11 cellular contexts compared by ENCODE assay signal in genomic region chr20:46683620-46683938, GRCh38. TPM values are rescaled to one million over a fixed set of nuclear protein-coding genes. Genes with fewer than 3 reads are reported as not detected.
A peak's percentile ranks its signal among the peaks of the same experiment; 100 is the strongest.
DNase-seq lines count a peak whose midpoint lies in the region; ATAC-seq, FAIRE-seq and TF ChIP-seq lines count a peak whose summit lies in the region.
"Had no signal": no experiment of that assay in that cellular context is flagged by ENCODE, and none has a peak within 500 bp of the region (broad histone marks: within the 10 kb centered on the region; RNA-seq: fewer than 3 reads in every experiment).

No MANE protein-coding gene starts in this region.

- no peaks in the 10 kb centered on the region for H3K9me1 ChIP-seq in endothelial cell of umbilical vein (replicated peaks; ENCODE audit: control insufficient read depth, extremely low read depth, insufficient read depth, low read length)

- CTCF ChIA-PET in activated CD8-positive, alpha-beta memory T cell treated with anti-CD3 and anti-CD28 coated beads, Interleukin-2, amount 10 ng/mL, durations not matched to agents 7 days and 5 days (lab: Charles Lee): interaction anchor here (1.6 to 6.2 kb wide), 3 partner anchors 139 to 377 kb away, joined by 3 to 65 read pairs (median 4); no protein-coding TSS in a partner anchor
- CTCF ChIA-PET in endothelial cell of umbilical vein (lab: Charles Lee) (interaction anchor here (1.0 to 6.0 kb wide), 6 partner anchors 9 to 162 kb away, joined by 3 to 49 read pairs (median 4); no protein-coding TSS in a partner anchor), OCI-LY7 (lab: Charles Lee; ENCODE audit: unreplicated experiment) (no interaction called here)

- dilution Hi-C loops in endothelial cell of umbilical vein (cut with MboI; ENCODE audit: extremely low pct_ligation_motif_present, low sequenced_read_pairs): no loop called here

- no peaks in the 10 kb centered on the region for H3K9me3 ChIP-seq in endothelial cell of umbilical vein (replicated peaks; ENCODE audit: control insufficient read depth, insufficient read depth, low read length)
- no peaks in the 10 kb centered on the region for H3K9me3 ChIP-seq in mesenchymal stem cell (ENCODE audit: control insufficient read depth, low read length)
- no peaks in the 10 kb centered on the region for H3K9me3 ChIP-seq in uterus
- no peaks in the 10 kb centered on the region for H3K9me3 ChIP-seq in OCI-LY7 (ENCODE audit: low read length)

- no peak overlapping the region for H4K8ac ChIP-seq in mesenchymal stem cell (ENCODE audit: low read length)

- H3K4ac ChIP-seq in mesenchymal stem cell (ENCODE audit: low read depth in 1 of 2, low read length in 2 of 2): no peak overlapping the region

- H3K4me3 Mint-ChIP-seq in activated CD8-positive, alpha-beta memory T cell treated with anti-CD3 and anti-CD28 coated beads, Interleukin-2, amount 10 ng/mL, durations not matched to agents 7 days and 5 days: no peak overlapping the region
- H3K4me3 Mint-ChIP-seq: activated T-cell treated with anti-CD3 and anti-CD28 coated beads, Interleukin-2, amount 50 U/mL, for 4 hours had no signal

- H3K79me2 ChIP-seq in endothelial cell of umbilical vein (ENCODE audit: control insufficient read depth, insufficient read depth, low read length) (peaks cover 30% of the 10 kb centered on the region), OCI-LY7 (ENCODE audit: insufficient read depth, low read depth, low read length) (peaks cover 42% of the 10 kb centered on the region)

- peak overlapping the region; percentile 32 to 49 for H2BK12ac ChIP-seq in mesenchymal stem cell (ENCODE audit: low read length in 2 of 2)

- H3K27ac ChIP-seq in endothelial cell of umbilical vein (ENCODE audit: insufficient read depth, low read depth, low read length) (no peak overlapping the region), mesenchymal stem cell (ENCODE audit: low read length, poor library complexity, severe bottlenecking) (no peak overlapping the region), uterus (peak overlapping the region; percentile 9 to 65), OCI-LY7 (ENCODE audit: low read depth, low read length, poor library complexity, severe bottlenecking) (no peak overlapping the region)

- FAIRE-seq in endothelial cell of umbilical vein (lab: Jason Lieb, UNC): peak; percentile 31
- FAIRE-seq: A204.1 had no signal

- no peak overlapping the region for H2BK15ac ChIP-seq in mesenchymal stem cell (ENCODE audit: low read depth, poor library complexity, severe bottlenecking)

- no peak overlapping the region for H3K18ac ChIP-seq in mesenchymal stem cell (ENCODE audit: low read depth in 1 of 2, low read length in 2 of 2)

- H3K27me3 Mint-ChIP-seq in activated CD8-positive, alpha-beta memory T cell treated with anti-CD3 and anti-CD28 coated beads, Interleukin-2, amount 10 ng/mL, durations not matched to agents 7 days and 5 days: no peaks in the 10 kb centered on the region

- H3K36me3 ChIP-seq in endothelial cell of umbilical vein (ENCODE audit: control insufficient read depth in 2 of 2, extremely low read depth in 1 of 2, insufficient read depth in 2 of 2, low read length in 2 of 2) (peaks cover 2 to 5% of the 10 kb centered on the region in 2 experiments), mesenchymal stem cell (ENCODE audit: control insufficient read depth in 1 of 2, insufficient read depth in 2 of 2, low read depth in 1 of 2, low read length in 2 of 2) (peaks cover 12 to 36% of the 10 kb centered on the region in 2 experiments), uterus (no peaks in the 10 kb centered on the region), OCI-LY7 (ENCODE audit: insufficient read depth, low read length) (peaks cover 39% of the 10 kb centered on the region)

- H3K9ac ChIP-seq in endothelial cell of umbilical vein (replicated peaks; ENCODE audit: extremely low read depth, insufficient read depth, low read length): no peak overlapping the region
- H3K9ac ChIP-seq in mesenchymal stem cell (ENCODE audit: low read length): peak overlapping the region; percentile 90

- POLR2A ChIA-PET in endothelial cell of umbilical vein (lab: Charles Lee) (no interaction called here), OCI-LY7 (lab: Charles Lee) (no interaction called here)

- no peak for TF ChIP-seq CTCF in endothelial cell of umbilical vein (IDR thresholded peaks at IDR 0.05; ENCODE audit: extremely low read depth in 1 of 2, insufficient read depth in 1 of 2, low read depth in 1 of 2, low read length in 2 of 2)
- TF ChIP-seq CTCF in uterus (IDR thresholded peaks at IDR 0.05): no peak
- no peak for TF ChIP-seq CTCF in OCI-LY7 (conservative IDR thresholded peaks at IDR 0.05; ENCODE audit: low read length)

- H4K91ac ChIP-seq in mesenchymal stem cell (ENCODE audit: low read length): no peak overlapping the region

- peak overlapping the region in 1 of 2 experiments; percentile 83 for H3K14ac ChIP-seq in mesenchymal stem cell (ENCODE audit: low read length in 2 of 2)

- H4K20me1 ChIP-seq in endothelial cell of umbilical vein (replicated peaks; ENCODE audit: control insufficient read depth, extremely low read depth, insufficient read depth, low read length) (peaks cover 2% of the 10 kb centered on the region), OCI-LY7 (ENCODE audit: insufficient read depth, low read length) (peaks cover 18% of the 10 kb centered on the region; the same call in 1 of the 2 replicates)

- H3K27me3 ChIP-seq in endothelial cell of umbilical vein (ENCODE audit: control insufficient read depth in 2 of 2, insufficient read depth in 2 of 2, low read length in 2 of 2) (no peaks in the 10 kb centered on the region), mesenchymal stem cell (ENCODE audit: control insufficient read depth in 1 of 2, insufficient read depth in 1 of 2, low read length in 2 of 2) (no peaks in the 10 kb centered on the region), uterus (no peaks in the 10 kb centered on the region)

- DNase-seq in activated CD8-positive, alpha-beta memory T cell treated with anti-CD3 and anti-CD28 coated beads, Interleukin-2, amount 10 ng/mL, durations not matched to agents 7 days and 5 days: no peak
- no peak for DNase-seq in activated CD8-positive, alpha-beta memory T cell treated with anti-CD3 and anti-CD28 coated beads, Interleukin-2, amount 50 U/mL, for 48 hours
- no peak for DNase-seq in endothelial cell of umbilical vein (ENCODE audit: low read depth, low spot score)
- no peak for DNase-seq in mesenchymal stem cell
- DNase-seq in uterus: no peak
- DNase-seq in middle frontal gyrus (ENCODE audit: extremely low spot score, low spot score): no peak
- no peak for DNase-seq in OCI-LY7 (ENCODE audit: low spot score)
- DNase-seq: activated T-cell treated with anti-CD3 and anti-CD28 coated beads, Interleukin-2, amount 50 U/mL, for 4 hours; NCI-H2081 treated with DMSO at 0.1 percent for 48 hours had no signal

- no TSS peak for BruUV-seq in endothelial cell of umbilical vein (replicated peaks; lab: Mats Ljungman, UMichigan)
- BruUV-seq in OCI-LY7 (replicated peaks; lab: Mats Ljungman, UMichigan): no TSS peak

- H3K4me2 ChIP-seq in endothelial cell of umbilical vein (ENCODE audit: insufficient read depth, low read length) (no peak overlapping the region), mesenchymal stem cell (ENCODE audit: low read length, poor library complexity, severe bottlenecking) (no peak overlapping the region), OCI-LY7 (ENCODE audit: low read length) (no peak overlapping the region)

- no peak for TF ChIP-seq POLR2A in endothelial cell of umbilical vein (IDR thresholded peaks at IDR 0.05; ENCODE audit: low read depth, low read length)
- TF ChIP-seq POLR2A in uterus (IDR thresholded peaks at IDR 0.05): no peak

- peaks cover 23% of the 10 kb centered on the region for H3K36me3 Mint-ChIP-seq in activated CD8-positive, alpha-beta memory T cell treated with anti-CD3 and anti-CD28 coated beads, Interleukin-2, amount 10 ng/mL, durations not matched to agents 7 days and 5 days

- no peak for ATAC-seq in activated CD8-positive, alpha-beta memory T cell treated with anti-CD3 and anti-CD28 coated beads, Interleukin-2, amount 10 ng/mL, durations not matched to agents 7 days and 5 days
- ATAC-seq in GM21528 (IDR thresholded peaks at IDR 0.05; ENCODE audit: low FRiP score, unreplicated experiment): no peak
- ATAC-seq: activated T-cell treated with anti-CD3 and anti-CD28 coated beads, Interleukin-2, amount 50 U/mL, for 4 hours had no signal

- H2AFZ ChIP-seq in endothelial cell of umbilical vein (ENCODE audit: low read depth, low read length) (no peak overlapping the region), mesenchymal stem cell (ENCODE audit: low read depth, low read length) (no peak overlapping the region), OCI-LY7 (ENCODE audit: low read length) (no peak overlapping the region)

- H3K4me1 ChIP-seq in endothelial cell of umbilical vein (ENCODE audit: control insufficient read depth, extremely low read depth, insufficient read depth, low read length) (peaks cover 14% of the 10 kb centered on the region), mesenchymal stem cell (ENCODE audit: control insufficient read depth, insufficient read depth, low read depth, low read length) (peaks cover 4% of the 10 kb centered on the region), uterus (no peaks in the 10 kb centered on the region), OCI-LY7 (ENCODE audit: insufficient read depth, low read length, poor library complexity, severe bottlenecking) (peaks cover 23% of the 10 kb centered on the region)

- no peak overlapping the region for H2AK5ac ChIP-seq in mesenchymal stem cell (ENCODE audit: low read length, severe bottlenecking)

- no peak overlapping the region for H2BK120ac ChIP-seq in mesenchymal stem cell (ENCODE audit: low read depth, low read length)

- H3K27ac Mint-ChIP-seq in activated CD8-positive, alpha-beta memory T cell treated with anti-CD3 and anti-CD28 coated beads, Interleukin-2, amount 10 ng/mL, durations not matched to agents 7 days and 5 days: peak overlapping the region; percentile 39

- no peaks in the 10 kb centered on the region for H3K9me3 Mint-ChIP-seq in activated CD8-positive, alpha-beta memory T cell treated with anti-CD3 and anti-CD28 coated beads, Interleukin-2, amount 10 ng/mL, durations not matched to agents 7 days and 5 days (ENCODE audit: low read depth)
- H3K9me3 Mint-ChIP-seq: activated T-cell treated with anti-CD3 and anti-CD28 coated beads, Interleukin-2, amount 50 U/mL, for 4 hours had no signal

- peaks cover 33% of the 10 kb centered on the region for H3K79me1 ChIP-seq in mesenchymal stem cell (replicated peaks; ENCODE audit: low read length, poor library complexity, severe bottlenecking)

- H3K23ac ChIP-seq in mesenchymal stem cell (ENCODE audit: low read length in 2 of 2): peak overlapping the region in 1 of 2 experiments; percentile 68

- no peak overlapping the region for H2BK5ac ChIP-seq in mesenchymal stem cell (ENCODE audit: low read depth, low read length, poor library complexity, severe bottlenecking)

- 62% methylated on average over 9 of the region's 9 CpGs for WGBS in mesenchymal stem cell

- peaks cover 53% of the 10 kb centered on the region for H3K4me1 Mint-ChIP-seq in activated CD8-positive, alpha-beta memory T cell treated with anti-CD3 and anti-CD28 coated beads, Interleukin-2, amount 10 ng/mL, durations not matched to agents 7 days and 5 days

- intact Hi-C loops in endothelial cell of umbilical vein (cut with micrococcal nuclease) (no loop called here), uterus (cut with DNase I; ENCODE audit: low total_unique reads) (no loop called here), OCI-LY7 (cut with micrococcal nuclease; ENCODE audit: unreplicated experiment) (loop anchor here (5.0 kb wide), 1 partner anchor 551 kb away; no protein-coding TSS in a partner anchor)

- no peak overlapping the region for H3K4me3 ChIP-seq in endothelial cell of umbilical vein (replicated peaks in 1 of 3; ENCODE audit: insufficient read depth in 1 of 3, low read depth in 1 of 3, low read length in 3 of 3)
- H3K4me3 ChIP-seq in mesenchymal stem cell (ENCODE audit: insufficient read depth in 1 of 2, low read depth in 1 of 2, low read length in 2 of 2): peak overlapping the region in 1 of 2 experiments; percentile 77
- peak overlapping the region; percentile 19 to 34 for H3K4me3 ChIP-seq in uterus
- H3K4me3 ChIP-seq in OCI-LY7 (ENCODE audit: low read depth, low read length, poor library complexity, severe bottlenecking): no peak overlapping the region

- H3K9me2 ChIP-seq in OCI-LY7 (ENCODE audit: insufficient read depth, low read length): no peaks in the 10 kb centered on the region

RNA-seq across cellular contexts. Expression of gene TP53RK, which starts 5.7 kb away (rescaled TPM):
- 10 to 100 TPM; 14.8 to 20.9 TPM for total RNA-seq in activated CD8-positive, alpha-beta memory T cell treated with anti-CD3 and anti-CD28 coated beads, Interleukin-2, amount 10 ng/mL, durations not matched to agents 7 days and 5 days
- total RNA-seq in endothelial cell of umbilical vein (11.8 and 13.1 TPM in 2 replicates), uterus (10 to 100 TPM; 14.1 to 64.6 (median 40.2) TPM), OCI-LY7 (2022) (18.6 and 19.7 TPM in 2 replicates)
- polyA plus RNA-seq in endothelial cell of umbilical vein: 7.0 and 7.4 TPM in 2 replicates
- 7.0 and 7.8 TPM in 2 replicates for polyA plus RNA-seq in endothelial cell of umbilical vein (2011; cell fraction: cytosol; rRNA removed)
- polyA plus RNA-seq in endothelial cell of umbilical vein (2011; cell fraction: nucleus; rRNA removed): 3.3 and 4.0 TPM in 2 replicates
- 13.1 and 16.2 TPM in 2 replicates for polyA plus RNA-seq in endothelial cell of umbilical vein (2012)
- polyA minus RNA-seq in endothelial cell of umbilical vein: 9.4 and 9.9 TPM in 2 replicates
- 8.6 TPM for polyA minus RNA-seq in endothelial cell of umbilical vein (2011; cell fraction: cytosol; rRNA and poly(A)+ RNA removed)
- 5.9 and 7.2 TPM in 2 replicates for polyA minus RNA-seq in endothelial cell of umbilical vein (2011; cell fraction: nucleus; rRNA and poly(A)+ RNA removed)
- 13.0 TPM for polyA plus RNA-seq in mesenchymal stem cell (2013, experiment 1 of 2)
- polyA plus RNA-seq in mesenchymal stem cell (2013, experiment 2 of 2): 13.9 TPM
- total RNA-seq in OCI-LY7 (2014; rRNA removed; shearing (Covaris generic)): 25.2 and 32.9 TPM in 2 replicates

RNA-seq across cellular contexts. Expression of gene SLC2A10, which starts 25.9 kb away (rescaled TPM):
- total RNA-seq in activated CD8-positive, alpha-beta memory T cell treated with anti-CD3 and anti-CD28 coated beads, Interleukin-2, amount 10 ng/mL, durations not matched to agents 7 days and 5 days: not detected
- 11.1 and 11.2 TPM in 2 replicates for total RNA-seq in endothelial cell of umbilical vein
- polyA plus RNA-seq in endothelial cell of umbilical vein: 13.6 and 14.9 TPM in 2 replicates
- 8.1 and 9.8 TPM in 2 replicates for polyA plus RNA-seq in endothelial cell of umbilical vein (2011; cell fraction: cytosol; rRNA removed)
- polyA plus RNA-seq in endothelial cell of umbilical vein (2011; cell fraction: nucleus; rRNA removed): 11.1 and 13.2 TPM in 2 replicates
- polyA plus RNA-seq in endothelial cell of umbilical vein (2012): 6.3 and 10.2 TPM in 2 replicates
- polyA minus RNA-seq in endothelial cell of umbilical vein: 22.6 and 27.6 TPM in 2 replicates
- polyA minus RNA-seq in endothelial cell of umbilical vein (2011; cell fraction: cytosol; rRNA and poly(A)+ RNA removed): not detected
- 10.2 and 11.9 TPM in 2 replicates for polyA minus RNA-seq in endothelial cell of umbilical vein (2011; cell fraction: nucleus; rRNA and poly(A)+ RNA removed)
- 35.9 TPM for polyA plus RNA-seq in mesenchymal stem cell (2013, experiment 1 of 2)
- polyA plus RNA-seq in mesenchymal stem cell (2013, experiment 2 of 2): 37.1 TPM
- total RNA-seq in uterus: 10 to 100 TPM in 2 of 4 donors, 1 to 10 TPM in 2; 1.3 to 32.3 (median 12.6) TPM
- total RNA-seq in OCI-LY7 (2014; rRNA removed; shearing (Covaris generic)): not detected in 2 replicates
- total RNA-seq in OCI-LY7 (2022): not detected in 2 replicates
- total RNA-seq: activated T-cell treated with anti-CD3 and anti-CD28 coated beads, Interleukin-2, amount 50 U/mL, for 4 hours had no signal

RNA-seq across cellular contexts. Expression of gene SLC13A3, which starts 32.3 kb away (rescaled TPM):
- total RNA-seq in activated CD8-positive, alpha-beta memory T cell treated with anti-CD3 and anti-CD28 coated beads, Interleukin-2, amount 10 ng/mL, durations not matched to agents 7 days and 5 days: under 1 TPM in 1 of 2 experiments, not detected in 1; 0.19 TPM
- total RNA-seq in endothelial cell of umbilical vein (0.09 and 0.40 TPM in 2 replicates), uterus (1 to 10 TPM in 2 of 4 donors, under 1 TPM in 1, not detected in 1; under 0.01 to 4.2 (median 4.2) TPM), OCI-LY7 (2022) (not detected in 2 replicates)
- 0.11 and 0.37 TPM in 2 replicates for polyA plus RNA-seq in endothelial cell of umbilical vein
- polyA plus RNA-seq in endothelial cell of umbilical vein (2011; cell fraction: cytosol; rRNA removed): 0.37 and 0.39 TPM in 2 replicates
- 0.59 and 0.99 TPM in 2 replicates for polyA plus RNA-seq in endothelial cell of umbilical vein (2011; cell fraction: nucleus; rRNA removed)
- polyA plus RNA-seq in endothelial cell of umbilical vein (2012): 0.92 and 1.5 TPM in 2 replicates
- 0.51 and 1.2 TPM in 2 replicates for polyA minus RNA-seq in endothelial cell of umbilical vein
- not detected for polyA minus RNA-seq in endothelial cell of umbilical vein (2011; cell fraction: cytosol; rRNA and poly(A)+ RNA removed)
- polyA minus RNA-seq in endothelial cell of umbilical vein (2011; cell fraction: nucleus; rRNA and poly(A)+ RNA removed): 0.67 and 0.82 TPM in 2 replicates
- 0.62 TPM for polyA plus RNA-seq in mesenchymal stem cell (2013, experiment 1 of 2)
- 0.66 TPM for polyA plus RNA-seq in mesenchymal stem cell (2013, experiment 2 of 2)
- total RNA-seq in OCI-LY7 (2014; rRNA removed; shearing (Covaris generic)): not detected in 2 replicates

Comparison
In these comparisons a context has a peak if more than half of its experiments do, and no peak if none do; other contexts are left out.
1. H3K27ac ChIP-seq: peak in uterus (2 of 2); none in endothelial cell of umbilical vein (single experiment), mesenchymal stem cell (single experiment) and OCI-LY7 (single experiment).
2. H3K4me3 ChIP-seq: peak in uterus (2 of 2); none in endothelial cell of umbilical vein (0 of 3) and OCI-LY7 (single experiment).